In genomic region chr11:2481253-2481652, GRCh38 we compare ENCODE assay signal across 15 cellular contexts. TPM values are rescaled to one million over a fixed set of nuclear protein-coding genes. Genes with fewer than 3 reads are reported as not detected.
A peak's percentile ranks its signal among the peaks of the same experiment; 100 is the strongest.
DNase-seq lines count a peak whose midpoint lies in the region; ATAC-seq and TF ChIP-seq lines count a peak whose summit lies in the region.
"Had no signal": no experiment of that assay in that cellular context is flagged by ENCODE, and none has a peak within 500 bp of the region (broad histone marks: within the 10 kb centered on the region; RNA-seq: fewer than 3 reads in every experiment).

No MANE protein-coding gene starts in this region.

- peaks cover 0 to 23% of the 10 kb centered on the region in 2 donors for H3K9me3 ChIP-seq in left lung

- no peak for TF ChIP-seq CTCF in left lung (IDR thresholded peaks at IDR 0.05)

- DNase-seq in stimulated activated CD4-positive, alpha-beta T cell treated with anti-CD3 and anti-CD28 coated beads, Interleukin-12 subunit alpha, Interleukin-12 subunit beta, amount 100 ng/mL, for 4 hours, result peak; percentile 8
- no peak for DNase-seq in stimulated activated CD4-positive, alpha-beta T cell treated with anti-CD3 and anti-CD28 coated beads, Interleukin-4, amount 100 ng/mL, for 4 hours
- DNase-seq in activated CD4-positive, alpha-beta T cell treated with anti-CD3 and anti-CD28 coated beads, Interleukin-2, amount 50 U/mL, for 48 hours, result peak; percentile 15 to 23
- DNase-seq in left lung (no peak), ureter (ENCODE audit: low spot score) (peak; percentile 80), COLO668 (lab: John Stamatoyannopoulos, UW; ENCODE audit: unreplicated experiment) (no peak), dedifferentiated amniotic fluid mesenchymal stem cell (ENCODE audit: extremely low spot score) (no peak)
- DNase-seq: activated effector memory CD4-positive, alpha-beta T cell treated with anti-CD3 and anti-CD28 coated beads, Interleukin-2, amount 50 U/mL, for 16 hours; EL; midbrain; OCI-M1 had no signal

- no peak overlapping the region for H3K4me3 ChIP-seq in left lung
- H3K4me3 ChIP-seq: BLaER1, GM12878 had no signal

- peaks cover 0 to 17% of the 10 kb centered on the region in 2 donors for H3K4me1 ChIP-seq in left lung
- H3K4me1 ChIP-seq: BLaER1 had no signal

- ATAC-seq in left lung (peak; percentile 39), HG03045 (IDR thresholded peaks at IDR 0.05; ENCODE audit: unreplicated experiment) (no peak)
- ATAC-seq: GM12878 had no signal

- H3K36me3 ChIP-seq in left lung, result no peaks in the 10 kb centered on the region

- peak overlapping the region in 1 of 2 donors; percentile 59 for H3K27ac ChIP-seq in left lung
- H3K27ac ChIP-seq: BLaER1 had no signal

- intact Hi-C loops in left lung (cut with DNase I), result no loop called here

- no peaks in the 10 kb centered on the region for H3K27me3 ChIP-seq in left lung
- H3K27me3 ChIP-seq: BLaER1 had no signal

RNA-seq across cellular contexts. Expression of gene KCNQ1, which starts 36.4 kb away (rescaled TPM):
- total RNA-seq in left lung, result 10 to 100 TPM; 33.7 to 37.7 TPM
- total RNA-seq in ureter, result 63.0 TPM

RNA-seq across cellular contexts. Expression of gene TRPM5, which starts 36.9 kb away (rescaled TPM):
- total RNA-seq in left lung, result not detected
- total RNA-seq in ureter, result 0.60 TPM
- total RNA-seq: GM12878, SK-MEL-5 had no signal

Comparison
In these comparisons a context has a peak if more than half of its experiments do, and no peak if none do; other contexts are left out.
1. DNase-seq: peak in stimulated activated CD4-positive, alpha-beta T cell treated with anti-CD3 and anti-CD28 coated beads, Interleukin-12 subunit alpha, Interleukin-12 subunit beta, amount 100 ng/mL, for 4 hours (single experiment), activated CD4-positive, alpha-beta T cell treated with anti-CD3 and anti-CD28 coated beads, Interleukin-2, amount 50 U/mL, for 48 hours (2 of 2) and ureter (single experiment); none in stimulated activated CD4-positive, alpha-beta T cell treated with anti-CD3 and anti-CD28 coated beads, Interleukin-4, amount 100 ng/mL, for 4 hours (0 of 2), left lung (0 of 2), COLO668 (single experiment) and dedifferentiated amniotic fluid mesenchymal stem cell (single experiment).